Comparison of ENCODE assay signal across 16 cellular contexts in the genomic region with DNA sequence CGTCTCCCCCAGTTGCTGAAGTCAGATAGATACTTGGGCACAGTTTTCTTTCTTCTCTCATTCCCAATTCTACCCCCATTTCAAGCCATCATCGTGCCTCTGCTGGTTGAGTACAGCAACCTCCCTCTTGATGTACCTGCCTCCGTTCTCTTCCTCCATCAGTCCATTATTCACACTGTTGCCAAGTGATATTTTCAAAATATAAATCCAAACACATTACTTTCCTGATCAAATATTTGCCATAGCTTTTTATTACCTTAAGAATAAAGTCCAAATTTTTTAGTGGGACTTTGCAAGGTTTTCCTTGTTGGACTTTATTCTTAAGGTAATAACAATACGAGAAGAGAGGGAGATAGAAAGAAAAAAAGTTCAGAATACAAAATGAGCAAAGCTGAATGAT. TPM values are rescaled to one million over a fixed set of nuclear protein-coding genes. Genes with fewer than 3 reads are reported as not detected.
DNase-seq lines count a peak whose midpoint lies in the region; ATAC-seq, FAIRE-seq and TF ChIP-seq lines count a peak whose summit lies in the region.
"Had no signal": no experiment of that assay in that cellular context is flagged by ENCODE, and none has a peak within 500 bp of the region (broad histone marks: within the 10 kb centered on the region; RNA-seq: fewer than 3 reads in every experiment).

No MANE protein-coding gene starts in this region.

- peak; percentile 95 for FAIRE-seq in pancreas (lab: Jason Lieb, UNC)
- FAIRE-seq: A549, GM12878, K562 had no signal

- no peaks in the 10 kb centered on the region for H3K27me3 Mint-ChIP-seq in Calu3 (ENCODE audit: unreplicated experiment)
- H3K27me3 Mint-ChIP-seq in HFFc6 (ENCODE audit: insufficient read depth): peaks cover 3% of the 10 kb centered on the region; the same call in 1 of the 2 replicates
- peaks cover 24% of the 10 kb centered on the region for H3K27me3 Mint-ChIP-seq in activated CD4-positive, alpha-beta T cell treated with anti-CD3 and anti-CD28 coated beads for 36 hours

- no peaks in the 10 kb centered on the region for H3K27me3 ChIP-seq in colonic mucosa
- no peaks in the 10 kb centered on the region for H3K27me3 ChIP-seq in pancreas

- intact Hi-C loops in Calu3 (cut with micrococcal nuclease; ENCODE audit: unreplicated experiment): no loop called here
- intact Hi-C loops in colonic mucosa (cut with DNase I): no loop called here
- intact Hi-C loops in pancreas (cut with DNase I): no loop called here
- intact Hi-C loops in activated CD4-positive, alpha-beta T cell treated with anti-CD3 and anti-CD28 coated beads for 36 hours (cut with DNase I, micrococcal nuclease): no loop called here

- H3K4me3 Mint-ChIP-seq in Calu3 (ENCODE audit: low read depth, unreplicated experiment): no peak overlapping the region
- H3K4me3 Mint-ChIP-seq in HFFc6: no peak overlapping the region
- H3K4me3 Mint-ChIP-seq in activated CD4-positive, alpha-beta T cell treated with anti-CD3 and anti-CD28 coated beads for 36 hours: no peak overlapping the region
- H3K4me3 Mint-ChIP-seq: CD8-positive, alpha-beta memory T cell; H9 had no signal

- BruUV-seq in Calu3 (replicated peaks; lab: Mats Ljungman, UMichigan): no TSS peak

- CTCF ChIA-PET in Calu3 (lab: Charles Lee): interaction anchor here (0.8 to 1.3 kb wide), 3 partner anchors 9 to 89 kb away, joined by 3 to 4 read pairs (median 3); no protein-coding TSS in a partner anchor
- CTCF ChIA-PET in activated CD4-positive, alpha-beta T cell treated with anti-CD3 and anti-CD28 coated beads for 36 hours (lab: Charles Lee): no interaction called here

- TF ChIP-seq CTCF in Calu3 (IDR thresholded peaks at IDR 0.05; ENCODE audit: unreplicated experiment) (no peak), colonic mucosa (IDR thresholded peaks at IDR 0.05) (no peak), pancreas (IDR thresholded peaks at IDR 0.05) (no peak), HFFc6 (IDR thresholded peaks at IDR 0.05) (no peak)

- H3K9me3 ChIP-seq in colonic mucosa (no peaks in the 10 kb centered on the region), pancreas (no peaks in the 10 kb centered on the region)
- H3K9me3 ChIP-seq: A549, Caco-2 had no signal

- POLR2A ChIA-PET in activated CD4-positive, alpha-beta T cell treated with anti-CD3 and anti-CD28 coated beads for 36 hours (lab: Charles Lee): no interaction called here

- peaks cover 37% of the 10 kb centered on the region for H3K4me1 Mint-ChIP-seq in Calu3 (ENCODE audit: low read depth, unreplicated experiment)
- H3K4me1 Mint-ChIP-seq in HFFc6 (ENCODE audit: low read depth): no peaks in the 10 kb centered on the region
- no peaks in the 10 kb centered on the region for H3K4me1 Mint-ChIP-seq in activated CD4-positive, alpha-beta T cell treated with anti-CD3 and anti-CD28 coated beads for 36 hours
- H3K4me1 Mint-ChIP-seq: CD8-positive, alpha-beta memory T cell; H9 had no signal

- DNase-seq in Calu3: no peak
- DNase-seq in LoVo (ENCODE audit: low spot score): peak; percentile 62
- DNase-seq in colonic mucosa: no peak
- no peak for DNase-seq in pancreas
- DNase-seq in NCI-H1105 (lab: John Stamatoyannopoulos, UW): no peak
- DNase-seq in HFFc6: no peak
- no peak for DNase-seq in iPS-NIHi7 (ENCODE audit: extremely low spot score)
- no peak for DNase-seq in activated CD4-positive, alpha-beta T cell treated with anti-CD3 and anti-CD28 coated beads for 36 hours
- DNase-seq: Caco-2; CD8-positive, alpha-beta memory T cell; DMS79; GOT3; H9 had no signal

- H3K9ac ChIP-seq in colonic mucosa (ENCODE audit: low read depth in 2 of 2, low read length in 2 of 2): no peak overlapping the region

- no peak for ATAC-seq in pancreas
- ATAC-seq in activated CD4-positive, alpha-beta T cell treated with anti-CD3 and anti-CD28 coated beads for 36 hours: no peak
- ATAC-seq: A549, K562 had no signal

- 56 to 69% methylated on average over 4 of the region's 4 CpGs for WGBS in pancreas, 2 donors

- H3K36me3 ChIP-seq in colonic mucosa (no peaks in the 10 kb centered on the region), pancreas (no peaks in the 10 kb centered on the region)

- no peak overlapping the region for H3K4me3 ChIP-seq in colonic mucosa
- no peak overlapping the region for H3K4me3 ChIP-seq in pancreas
- H3K4me3 ChIP-seq: A549, GM12878, K562 had no signal

- H3K27ac ChIP-seq in colonic mucosa: peak overlapping the region; percentile 71
- no peak overlapping the region for H3K27ac ChIP-seq in pancreas
- H3K27ac ChIP-seq: A549 had no signal

- H3K9me3 Mint-ChIP-seq in Calu3 (ENCODE audit: low read depth, unreplicated experiment) (no peaks in the 10 kb centered on the region), HFFc6 (no peaks in the 10 kb centered on the region)
- H3K9me3 Mint-ChIP-seq in activated CD4-positive, alpha-beta T cell treated with anti-CD3 and anti-CD28 coated beads for 36 hours (ENCODE audit: low read depth): no peaks in the 10 kb centered on the region
- H3K9me3 Mint-ChIP-seq: H9 had no signal

- H3K4me1 ChIP-seq in colonic mucosa (no peaks in the 10 kb centered on the region), pancreas (no peaks in the 10 kb centered on the region)
- H3K4me1 ChIP-seq: A549 had no signal

- peak overlapping the region; percentile 21 for H3K27ac Mint-ChIP-seq in Calu3 (ENCODE audit: unreplicated experiment)
- H3K27ac Mint-ChIP-seq in HFFc6: no peak overlapping the region
- H3K27ac Mint-ChIP-seq in activated CD4-positive, alpha-beta T cell treated with anti-CD3 and anti-CD28 coated beads for 36 hours: no peak overlapping the region
- H3K27ac Mint-ChIP-seq: CD8-positive, alpha-beta memory T cell; H9 had no signal

- H3K36me3 Mint-ChIP-seq in Calu3 (ENCODE audit: insufficient read depth, unreplicated experiment): no peaks in the 10 kb centered on the region
- no peaks in the 10 kb centered on the region for H3K36me3 Mint-ChIP-seq in HFFc6 (ENCODE audit: low read depth)
- no peaks in the 10 kb centered on the region for H3K36me3 Mint-ChIP-seq in activated CD4-positive, alpha-beta T cell treated with anti-CD3 and anti-CD28 coated beads for 36 hours (ENCODE audit: low read depth)
- H3K36me3 Mint-ChIP-seq: CD8-positive, alpha-beta memory T cell had no signal

RNA-seq across cellular contexts. Expression of gene SSPN, which starts 18.6 kb away (rescaled TPM):
- 7.0 and 8.9 TPM in 2 replicates for total RNA-seq in Calu3 (2022)
- total RNA-seq in colonic mucosa: 10 to 100 TPM in 1 of 2 donors, 1 to 10 TPM in 1; 8.5 to 13.5 TPM
- total RNA-seq in pancreas: 10 to 100 TPM in 1 of 6 donors, 1 to 10 TPM in 5; 3.7 to 11.9 (median 5.8) TPM
- 1 to 10 TPM in 1 of 2 donors, under 1 TPM in 1; 0.61 to 2.1 TPM for polyA plus RNA-seq in pancreas
- 10 to 100 TPM; 10.6 to 17.5 (median 15.4) TPM for total RNA-seq in HFFc6 (2021; fragmentation: NEBNext Ultra II Directional; extraction: Animal tissue kit (Norgen Biotek cat#: 25700))
- total RNA-seq in activated CD4-positive, alpha-beta T cell treated with anti-CD3 and anti-CD28 coated beads for 36 hours: not detected
- total RNA-seq: CD8-positive, alpha-beta memory T cell had no signal
- polyA plus RNA-seq: CD8-positive, alpha-beta memory T cell; K562 had no signal

RNA-seq across cellular contexts. Expression of gene BHLHE41, which starts 51.9 kb away (rescaled TPM):
- 44.1 and 54.1 TPM in 2 replicates for total RNA-seq in Calu3 (2022)
- 10 to 100 TPM; 13.3 to 31.8 TPM for total RNA-seq in colonic mucosa
- 10 to 100 TPM in 4 of 6 donors, 1 to 10 TPM in 2; 6.8 to 29.4 (median 10.9) TPM for total RNA-seq in pancreas
- polyA plus RNA-seq in pancreas: 10 to 100 TPM in 1 of 2 donors, 1 to 10 TPM in 1; 3.8 to 12.1 TPM
- 10 to 100 TPM; 12.3 to 17.6 (median 13.8) TPM for total RNA-seq in HFFc6 (2021; fragmentation: NEBNext Ultra II Directional; extraction: Animal tissue kit (Norgen Biotek cat#: 25700))
- total RNA-seq in activated CD4-positive, alpha-beta T cell treated with anti-CD3 and anti-CD28 coated beads for 36 hours: not detected
- total RNA-seq: CD8-positive, alpha-beta memory T cell; K562 had no signal
- polyA plus RNA-seq: CD8-positive, alpha-beta memory T cell; K562 had no signal

Comparison
In these comparisons a context has a peak if more than half of its experiments do, and no peak if none do; other contexts are left out.
1. RNA of gene BHLHE41, which starts 51.9 kb away (total RNA-seq): 44.1 to 54.1 TPM in Calu3, 13.3 to 31.8 TPM in colonic mucosa, 12.3 to 17.6 TPM in HFFc6 and 6.8 to 29.4 TPM in pancreas; not detected in activated CD4-positive, alpha-beta T cell treated with anti-CD3 and anti-CD28 coated beads for 36 hours; every median in the first group is over 4 times any median in the second.